ENCODE assay signal across 1 cellular context in genomic region chr4:109127866-109128265, GRCh38.
TF ChIP-seq lines count a peak whose summit lies in the region.

No MANE protein-coding gene starts in this region.

TF ChIP-seq in GM23338, 12 proteins besides CTCF, POLR2A, EP300 and RAD21 (continued from another document):
- TF ChIP-seq ZNF462 (CRISPR knock-in tag; IDR thresholded peaks at IDR 0.05) (no peak), CREB1 (CRISPR knock-in tag; IDR thresholded peaks at IDR 0.05; ENCODE audit: low read depth) (no peak), STAT1 (IDR thresholded peaks at IDR 0.05; ENCODE audit: unreplicated experiment) (no peak), JUNB (IDR thresholded peaks at IDR 0.05; ENCODE audit: unreplicated experiment) (no peak), POLR2AphosphoS5 (IDR thresholded peaks at IDR 0.05; ENCODE audit: low read depth) (no peak), ZNF114 (CRISPR knock-in tag; IDR thresholded peaks at IDR 0.05) (no peak), EZH2 (IDR thresholded peaks at IDR 0.05; ENCODE audit: low read depth, unreplicated experiment) (no peak), EZH2phosphoT487 (IDR thresholded peaks at IDR 0.05; ENCODE audit: unreplicated experiment) (no peak), NANOG (IDR thresholded peaks at IDR 0.05; ENCODE audit: borderline replicate concordance) (no peak)
